ENCODE assay signal across 30 cellular contexts in genomic region chr10:115436999-115437398, GRCh38.
"Had no signal": no experiment of that assay in that cellular context is flagged by ENCODE, and none has a peak within 500 bp of the region (broad histone marks: within the 10 kb centered on the region; RNA-seq: fewer than 3 reads in every experiment).

No MANE protein-coding gene starts in this region.

- H3K27ac ChIP-seq: adrenal gland, ascending aorta, body of pancreas, brain microvascular endothelial cell, breast epithelium, cardiac muscle cell had no signal

- H3K9me3 ChIP-seq: adrenal gland, ascending aorta, body of pancreas had no signal

- H3K27me3 ChIP-seq: adrenal gland, ascending aorta, body of pancreas, brain microvascular endothelial cell, breast epithelium, cardiac muscle cell had no signal

- ATAC-seq: activated naive CD4-positive, alpha-beta T cell treated with anti-CD3 and anti-CD28 coated beads, Interleukin-2, amount 50 U/mL, for 72 hours; activated naive CD8-positive, alpha-beta T cell treated with anti-CD3 and anti-CD28 coated beads, Interleukin-2, amount 50 U/mL, for 24 hours; activated T-cell treated with anti-CD3 and anti-CD28 coated beads, Interleukin-2, amount 50 U/mL, for 4 hours; activated T-cell treated with anti-CD3 and anti-CD28 coated beads, Interleukin-2, amount 50 U/mL, for 72 hours; activated T-helper 17 cell treated with anti-CD3 and anti-CD28 coated beads, Interleukin-2, amount 50 U/mL, for 72 hours; body of pancreas had no signal

- H3K4me3 ChIP-seq: adrenal gland, ascending aorta, body of pancreas, breast epithelium, cardiac muscle cell had no signal

- H3K4me1 ChIP-seq: adrenal gland, ascending aorta, body of pancreas, breast epithelium had no signal

- H3K36me3 ChIP-seq: adrenal gland, ascending aorta, brain microvascular endothelial cell, breast epithelium, cardiac muscle cell had no signal

- DNase-seq: activated effector memory CD4-positive, alpha-beta T cell treated with anti-CD3 and anti-CD28 coated beads, Interleukin-2, amount 50 U/mL, for 16 hours; activated effector memory CD4-positive, alpha-beta T cell treated with Interleukin-2 at 50 U/mL for 16 hours; activated gamma-delta T cell; activated gamma-delta T cell treated with Interleukin-2 at 50 U/mL for 16 hours; activated naive CD4-positive, alpha-beta T cell; activated naive CD4-positive, alpha-beta T cell treated with anti-CD3 and anti-CD28 coated beads for 36 hours; activated naive CD4-positive, alpha-beta T cell treated with anti-CD3 and anti-CD28 coated beads, Interleukin-2, amount 10 ng/mL, durations not matched to agents 7 days and 5 days; activated naive CD4-positive, alpha-beta T cell treated with anti-CD3 and anti-CD28 coated beads, Interleukin-2, amount 50 U/mL, for 16 hours; activated naive CD4-positive, alpha-beta T cell treated with Interleukin-2 at 50 U/mL for 16 hours; activated naive CD8-positive, alpha-beta T cell treated with anti-CD3 and anti-CD28 coated beads for 36 hours; activated naive CD8-positive, alpha-beta T cell treated with anti-CD3 and anti-CD28 coated beads, Interleukin-2, amount 10 ng/mL, durations not matched to agents 7 days and 5 days; activated naive CD8-positive, alpha-beta T cell treated with anti-CD3 and anti-CD28 coated beads, Interleukin-2, amount 50 U/mL, for 24 hours; activated T-cell treated with anti-CD3 and anti-CD28 coated beads, Interleukin-2, amount 50 U/mL, for 4 hours; activated T-cell treated with anti-CD3 and anti-CD28 coated beads, Interleukin-2, amount 50 U/mL, for 48 hours; activated T-cell treated with anti-CD3 and anti-CD28 coated beads, Interleukin-2, amount 50 U/mL, for 72 hours; adrenal gland; amniotic stem cell; amygdala; anterior cingulate cortex; aorta; body of pancreas; brain microvascular endothelial cell; caudate nucleus; central memory CD4-positive, alpha-beta T cell; cerebellar nuclear complex had no signal
